Comparison of ENCODE assay signal across 1 cellular context in genomic region chr18:26978812-26979341, GRCh38.
TF ChIP-seq lines count a peak whose summit lies in the region.

No MANE protein-coding gene starts in this region.

TF ChIP-seq in GM23338, 12 proteins besides CTCF, POLR2A, EP300 and RAD21 (continued from another document):
- TF ChIP-seq, protein P1, sequence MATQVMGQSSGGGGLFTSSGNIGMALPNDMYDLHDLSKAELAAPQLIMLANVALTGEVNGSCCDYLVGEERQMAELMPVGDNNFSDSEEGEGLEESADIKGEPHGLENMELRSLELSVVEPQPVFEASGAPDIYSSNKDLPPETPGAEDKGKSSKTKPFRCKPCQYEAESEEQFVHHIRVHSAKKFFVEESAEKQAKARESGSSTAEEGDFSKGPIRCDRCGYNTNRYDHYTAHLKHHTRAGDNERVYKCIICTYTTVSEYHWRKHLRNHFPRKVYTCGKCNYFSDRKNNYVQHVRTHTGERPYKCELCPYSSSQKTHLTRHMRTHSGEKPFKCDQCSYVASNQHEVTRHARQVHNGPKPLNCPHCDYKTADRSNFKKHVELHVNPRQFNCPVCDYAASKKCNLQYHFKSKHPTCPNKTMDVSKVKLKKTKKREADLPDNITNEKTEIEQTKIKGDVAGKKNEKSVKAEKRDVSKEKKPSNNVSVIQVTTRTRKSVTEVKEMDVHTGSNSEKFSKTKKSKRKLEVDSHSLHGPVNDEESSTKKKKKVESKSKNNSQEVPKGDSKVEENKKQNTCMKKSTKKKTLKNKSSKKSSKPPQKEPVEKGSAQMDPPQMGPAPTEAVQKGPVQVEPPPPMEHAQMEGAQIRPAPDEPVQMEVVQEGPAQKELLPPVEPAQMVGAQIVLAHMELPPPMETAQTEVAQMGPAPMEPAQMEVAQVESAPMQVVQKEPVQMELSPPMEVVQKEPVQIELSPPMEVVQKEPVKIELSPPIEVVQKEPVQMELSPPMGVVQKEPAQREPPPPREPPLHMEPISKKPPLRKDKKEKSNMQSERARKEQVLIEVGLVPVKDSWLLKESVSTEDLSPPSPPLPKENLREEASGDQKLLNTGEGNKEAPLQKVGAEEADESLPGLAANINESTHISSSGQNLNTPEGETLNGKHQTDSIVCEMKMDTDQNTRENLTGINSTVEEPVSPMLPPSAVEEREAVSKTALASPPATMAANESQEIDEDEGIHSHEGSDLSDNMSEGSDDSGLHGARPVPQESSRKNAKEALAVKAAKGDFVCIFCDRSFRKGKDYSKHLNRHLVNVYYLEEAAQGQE (IDR thresholded peaks at IDR 0.05; ENCODE audit: unreplicated experiment) = no peak
- TF ChIP-seq CREB1 (CRISPR knock-in tag; IDR thresholded peaks at IDR 0.05; ENCODE audit: low read depth) (no peak), NANOG (IDR thresholded peaks at IDR 0.05; ENCODE audit: borderline replicate concordance) (no peak), STAT1 (IDR thresholded peaks at IDR 0.05; ENCODE audit: unreplicated experiment) (no peak), ZNF114 (CRISPR knock-in tag; IDR thresholded peaks at IDR 0.05) (no peak), POLR2AphosphoS5 (IDR thresholded peaks at IDR 0.05; ENCODE audit: low read depth) (no peak), ZNF462 (CRISPR knock-in tag; IDR thresholded peaks at IDR 0.05) (no peak)
- TF ChIP-seq, protein P2, sequence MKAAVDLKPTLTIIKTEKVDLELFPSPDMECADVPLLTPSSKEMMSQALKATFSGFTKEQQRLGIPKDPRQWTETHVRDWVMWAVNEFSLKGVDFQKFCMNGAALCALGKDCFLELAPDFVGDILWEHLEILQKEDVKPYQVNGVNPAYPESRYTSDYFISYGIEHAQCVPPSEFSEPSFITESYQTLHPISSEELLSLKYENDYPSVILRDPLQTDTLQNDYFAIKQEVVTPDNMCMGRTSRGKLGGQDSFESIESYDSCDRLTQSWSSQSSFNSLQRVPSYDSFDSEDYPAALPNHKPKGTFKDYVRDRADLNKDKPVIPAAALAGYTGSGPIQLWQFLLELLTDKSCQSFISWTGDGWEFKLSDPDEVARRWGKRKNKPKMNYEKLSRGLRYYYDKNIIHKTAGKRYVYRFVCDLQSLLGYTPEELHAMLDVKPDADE (IDR thresholded peaks at IDR 0.05) = no peak
